Comparison of ENCODE assay signal across 15 cellular contexts in genomic region chr18:4639628-4640310, GRCh38.
A peak's percentile ranks its signal among the peaks of the same experiment; 100 is the strongest.
DNase-seq lines count a peak whose midpoint lies in the region; ATAC-seq, FAIRE-seq and TF ChIP-seq lines count a peak whose summit lies in the region.
"Had no signal": no experiment of that assay in that cellular context is flagged by ENCODE, and none has a peak within 500 bp of the region (broad histone marks: within the 10 kb centered on the region; RNA-seq: fewer than 3 reads in every experiment).

No MANE protein-coding gene starts in this region.

- intact Hi-C loops in left ventricle myocardium inferior (cut with micrococcal nuclease): no loop called here

- H3K36me3 ChIP-seq in OCI-LY3 (replicated peaks; ENCODE audit: low read depth, low read length): no peaks in the 10 kb centered on the region
- H3K36me3 ChIP-seq in left ventricle myocardium inferior: no peaks in the 10 kb centered on the region

- no peak overlapping the region for H2AFZ ChIP-seq in OCI-LY3 (ENCODE audit: low read depth, low read length)

- no peaks in the 10 kb centered on the region for H3K4me1 Mint-ChIP-seq in effector memory CD8-positive, alpha-beta T cell (ENCODE audit: low read depth in 2 of 2)

- H3K27ac ChIP-seq in OCI-LY3 (ENCODE audit: low read length): peak overlapping the region; percentile 33
- no peak overlapping the region for H3K27ac ChIP-seq in left ventricle myocardium inferior (replicated peaks)

- H3K27ac Mint-ChIP-seq in effector memory CD8-positive, alpha-beta T cell: no peak overlapping the region
- H3K27ac Mint-ChIP-seq: CD8-positive, alpha-beta T cell; progenitor cell of endocrine pancreas; type B pancreatic cell had no signal

- ATAC-seq in GM21423 (IDR thresholded peaks at IDR 0.05; ENCODE audit: unreplicated experiment) (peak; percentile 92), HG03066 (IDR thresholded peaks at IDR 0.05; ENCODE audit: low read depth, unreplicated experiment) (peak; percentile 84)
- no peak for ATAC-seq in effector memory CD8-positive, alpha-beta T cell (replicated peaks)
- ATAC-seq: CD8-positive, alpha-beta T cell; left ventricle myocardium superior had no signal

- H3K4me3 Mint-ChIP-seq in effector memory CD8-positive, alpha-beta T cell: no peak overlapping the region
- H3K4me3 Mint-ChIP-seq: CD8-positive, alpha-beta T cell; type B pancreatic cell had no signal

- H4K20me1 ChIP-seq in OCI-LY3 (ENCODE audit: insufficient read depth, low read length): no peaks in the 10 kb centered on the region

- H3K4me2 ChIP-seq in OCI-LY3 (ENCODE audit: low read length): peak overlapping the region; percentile 68

- H3K27me3 ChIP-seq in OCI-LY3 (ENCODE audit: low read depth, low read length) (peaks cover 12% of the 10 kb centered on the region; the same call in 1 of the 2 replicates), left ventricle myocardium inferior (ENCODE audit: low read depth) (no peaks in the 10 kb centered on the region)

- no peak overlapping the region for H3K9ac ChIP-seq in OCI-LY3 (ENCODE audit: low read length)

- H3K9me3 ChIP-seq in OCI-LY3 (ENCODE audit: insufficient read depth, low read length) (no peaks in the 10 kb centered on the region), left ventricle myocardium inferior (replicated peaks) (peaks cover 8% of the 10 kb centered on the region)

- DNase-seq in GM18507 (ENCODE audit: extremely low spot score, insufficient read length, low read depth): no peak
- DNase-seq in activated T-cell treated with anti-CD3 and anti-CD28 coated beads for 4 hours: no peak
- DNase-seq in left ventricle myocardium inferior: no peak
- no peak for DNase-seq in effector memory CD8-positive, alpha-beta T cell
- no peak for DNase-seq in D341Med (ENCODE audit: low spot score)
- DNase-seq: activated T-cell treated with anti-CD3 and anti-CD28 coated beads, Interleukin-2, amount 50 U/mL, for 1 hour; CD8-positive, alpha-beta T cell; left ventricle myocardium superior; T-helper 9 cell had no signal

- no peaks in the 10 kb centered on the region for H3K79me2 ChIP-seq in OCI-LY3 (ENCODE audit: low read length)

- peak; percentile 84 for FAIRE-seq in GM18507 (lab: Jason Lieb, UNC)
- FAIRE-seq: GM19239 had no signal

- no peaks in the 10 kb centered on the region for H3K27me3 Mint-ChIP-seq in effector memory CD8-positive, alpha-beta T cell

- H3K36me3 Mint-ChIP-seq in effector memory CD8-positive, alpha-beta T cell (ENCODE audit: insufficient read depth): no peaks in the 10 kb centered on the region
- H3K36me3 Mint-ChIP-seq: CD8-positive, alpha-beta T cell; type B pancreatic cell had no signal

- no peak for TF ChIP-seq CTCF in OCI-LY3 (IDR thresholded peaks at IDR 0.05; ENCODE audit: low read depth, low read length)
- no peak for TF ChIP-seq CTCF in left ventricle myocardium inferior (IDR thresholded peaks at IDR 0.05; ENCODE audit: borderline replicate concordance)

- H3K4me1 ChIP-seq in OCI-LY3 (ENCODE audit: low read length): peaks cover 57% of the 10 kb centered on the region
- no peaks in the 10 kb centered on the region for H3K4me1 ChIP-seq in left ventricle myocardium inferior

- H3K4me3 ChIP-seq in OCI-LY3 (ENCODE audit: low read length) (peak overlapping the region; percentile 36), left ventricle myocardium inferior (no peak overlapping the region)

- peaks cover 7 to 16% of the 10 kb centered on the region in 2 donors for H3K9me3 Mint-ChIP-seq in effector memory CD8-positive, alpha-beta T cell
- H3K9me3 Mint-ChIP-seq: type B pancreatic cell had no signal
